In genomic region chr16:75501820-75502219, GRCh38 we compare ENCODE assay signal across 12 cellular contexts. TPM values are rescaled to one million over a fixed set of nuclear protein-coding genes. Genes with fewer than 3 reads are reported as not detected.
A peak's percentile ranks its signal among the peaks of the same experiment; 100 is the strongest.
DNase-seq lines count a peak whose midpoint lies in the region; ATAC-seq and TF ChIP-seq lines count a peak whose summit lies in the region.
"Not testable (repeated sequence)": the region's sequence is repeated elsewhere in the genome, so short reads cannot be mapped to it uniquely, and the experiment has no call there.
"Had no signal": no experiment of that assay in that cellular context is flagged by ENCODE, and none has a peak within 500 bp of the region (broad histone marks: within the 10 kb centered on the region; RNA-seq: fewer than 3 reads in every experiment).

No MANE protein-coding gene starts in this region.

- DNase-seq in AG08395 (ENCODE audit: low spot score): peak; percentile 41
- peak; percentile 55 for DNase-seq in HCEC 1CT
- DNase-seq in RPMI7951 (ENCODE audit: low read depth): peak; percentile 31
- DNase-seq in epithelial cell of esophagus (ENCODE audit: low read depth): peak; percentile 82
- DNase-seq in foreskin melanocyte: peak; percentile 44
- peak; percentile 47 for DNase-seq in left kidney (ENCODE audit: low read depth, low spot score)
- DNase-seq in sciatic nerve (ENCODE audit: low spot score): not testable (repeated sequence)

- H3K9me3 Mint-ChIP-seq in brain: not testable (repeated sequence)

- H3K27me3 Mint-ChIP-seq in brain: not testable (repeated sequence)

- not testable (repeated sequence) for H3K4me3 ChIP-seq in epithelial cell of esophagus (ENCODE audit: low read length)

- intact Hi-C loops in sciatic nerve (cut with DNase I): not testable (repeated sequence)

- not testable (repeated sequence) for H3K36me3 Mint-ChIP-seq in brain

- peaks cover 51% of the 10 kb centered on the region for H3K4me1 Mint-ChIP-seq in brain

- H3K4me3 Mint-ChIP-seq in brain: not testable (repeated sequence)

- ATAC-seq in sciatic nerve: peak; percentile 55

- TF ChIP-seq CTCF in brain (conservative IDR thresholded peaks at IDR 0.05); epithelial cell of esophagus (IDR thresholded peaks at IDR 0.05; ENCODE audit: insufficient read depth, low read depth, low read length, missing control alignments): not testable (repeated sequence)

- peak overlapping the region in 4 of 5 experiments; percentile 13 to 63 (median 49) for H3K27ac Mint-ChIP-seq in brain

RNA-seq across cellular contexts. Expression of gene CHST6, which starts 6.6 kb away (rescaled TPM):
- total RNA-seq in RPMI7951 (2014; rRNA removed; shearing (Covaris generic)): 0.96 and 1.3 TPM in 2 replicates
- 6.1 TPM for polyA plus RNA-seq in brain (ENCODE audit: insufficient read depth, low read depth, low replicate concordance)
- 0.58 TPM for total RNA-seq in sciatic nerve
- total RNA-seq: A172; activated naive CD4-positive, alpha-beta T cell treated with anti-CD3 and anti-CD28 coated beads, Interleukin-2, amount 50 U/mL, for 72 hours had no signal
- polyA plus RNA-seq: naive thymus-derived CD4-positive, alpha-beta T cell had no signal

RNA-seq across cellular contexts. Expression of gene CHST5, which starts 34.1 kb away (rescaled TPM):
- not detected in 2 replicates for total RNA-seq in RPMI7951 (2014; rRNA removed; shearing (Covaris generic))
- polyA plus RNA-seq in brain (ENCODE audit: insufficient read depth, low read depth, low replicate concordance): 0.49 TPM
- total RNA-seq in sciatic nerve: 0.27 TPM
- total RNA-seq: A172; mesenteric fat pad; naive thymus-derived CD4-positive, alpha-beta T cell had no signal
- polyA plus RNA-seq: naive thymus-derived CD4-positive, alpha-beta T cell had no signal

RNA-seq across cellular contexts. Expression of gene TMEM170A, which starts 37.3 kb away (rescaled TPM):
- 14.2 and 19.6 TPM in 2 replicates for total RNA-seq in RPMI7951 (2014; rRNA removed; shearing (Covaris generic))
- polyA plus RNA-seq in brain (ENCODE audit: insufficient read depth, low read depth, low replicate concordance): 11.5 TPM
- total RNA-seq in sciatic nerve: 29.8 TPM

RNA-seq across cellular contexts. Expression of gene TMEM231, which starts 54.2 kb away (rescaled TPM):
- total RNA-seq in RPMI7951 (2014; rRNA removed; shearing (Covaris generic)): 7.0 and 13.3 TPM in 2 replicates
- polyA plus RNA-seq in brain (ENCODE audit: insufficient read depth, low read depth, low replicate concordance): 14.4 TPM
- 13.7 TPM for total RNA-seq in sciatic nerve
